In the genomic region with DNA sequence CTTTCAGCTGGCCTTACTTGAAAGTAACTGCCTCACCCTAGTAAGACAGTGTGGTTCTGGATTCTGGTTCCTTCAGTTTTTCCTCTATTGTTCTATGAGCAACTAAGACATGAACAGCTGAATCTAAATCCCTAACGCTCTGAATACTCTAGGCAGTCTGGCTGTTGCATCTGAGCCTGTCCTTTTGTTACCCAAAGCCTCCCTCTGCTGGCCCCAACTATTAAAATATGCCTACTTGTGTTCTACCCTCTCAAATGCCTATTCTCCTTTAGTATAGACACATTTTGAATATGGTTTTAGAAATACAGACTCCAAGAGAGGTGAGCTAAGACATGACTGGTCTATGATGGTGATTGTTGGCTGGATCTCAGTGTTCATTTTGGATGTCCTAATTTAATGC, we compare ENCODE assay signal across 10 cellular contexts.
DNase-seq lines count a peak whose midpoint lies in the region; ATAC-seq and TF ChIP-seq lines count a peak whose summit lies in the region.
"Had no signal": no experiment of that assay in that cellular context is flagged by ENCODE, and none has a peak within 500 bp of the region (broad histone marks: within the 10 kb centered on the region; RNA-seq: fewer than 3 reads in every experiment).

No MANE protein-coding gene starts in this region.

- no peak for ATAC-seq in HG03571 (IDR thresholded peaks at IDR 0.05; ENCODE audit: unreplicated experiment)
- ATAC-seq: CD8-positive, alpha-beta T cell had no signal

- in situ Hi-C loops in astrocyte of the spinal cord (cut with HindIII; ENCODE audit: low sequenced_read_pairs) = no loop called here

- H3K4me3 ChIP-seq in astrocyte of the spinal cord (ENCODE audit: low read depth, low read length) = no peak overlapping the region

- DNase-seq in COLO668 (lab: John Stamatoyannopoulos, UW; ENCODE audit: unreplicated experiment) (peak; percentile 20), NCI-H146 (lab: John Stamatoyannopoulos, UW) (peak; percentile 56), astrocyte of the spinal cord (ENCODE audit: low read depth, low spot score) (peak; percentile 34), kidney tubule cell (ENCODE audit: low spot score) (peak; percentile 34), COLO829 (ENCODE audit: low spot score) (no peak), cerebellar nuclear complex (lab: John Stamatoyannopoulos, UW) (no peak), SW 1271 (lab: John Stamatoyannopoulos, UW) (no peak)
- DNase-seq: CD8-positive, alpha-beta T cell; effector CD4-positive, alpha-beta T cell had no signal

- TF ChIP-seq CTCF in astrocyte of the spinal cord (IDR thresholded peaks at IDR 0.05; ENCODE audit: low read depth, low read length) = peak; percentile 7

Comparison
In these comparisons a context has a peak if more than half of its experiments do, and no peak if none do; other contexts are left out.
1. DNase-seq: peak in COLO668 (single experiment), NCI-H146 (single experiment), astrocyte of the spinal cord (single experiment) and kidney tubule cell (single experiment); none in COLO829 (single experiment), cerebellar nuclear complex (0 of 2) and SW 1271 (0 of 2).